8 cellular contexts compared by ENCODE assay signal in the genomic region with DNA sequence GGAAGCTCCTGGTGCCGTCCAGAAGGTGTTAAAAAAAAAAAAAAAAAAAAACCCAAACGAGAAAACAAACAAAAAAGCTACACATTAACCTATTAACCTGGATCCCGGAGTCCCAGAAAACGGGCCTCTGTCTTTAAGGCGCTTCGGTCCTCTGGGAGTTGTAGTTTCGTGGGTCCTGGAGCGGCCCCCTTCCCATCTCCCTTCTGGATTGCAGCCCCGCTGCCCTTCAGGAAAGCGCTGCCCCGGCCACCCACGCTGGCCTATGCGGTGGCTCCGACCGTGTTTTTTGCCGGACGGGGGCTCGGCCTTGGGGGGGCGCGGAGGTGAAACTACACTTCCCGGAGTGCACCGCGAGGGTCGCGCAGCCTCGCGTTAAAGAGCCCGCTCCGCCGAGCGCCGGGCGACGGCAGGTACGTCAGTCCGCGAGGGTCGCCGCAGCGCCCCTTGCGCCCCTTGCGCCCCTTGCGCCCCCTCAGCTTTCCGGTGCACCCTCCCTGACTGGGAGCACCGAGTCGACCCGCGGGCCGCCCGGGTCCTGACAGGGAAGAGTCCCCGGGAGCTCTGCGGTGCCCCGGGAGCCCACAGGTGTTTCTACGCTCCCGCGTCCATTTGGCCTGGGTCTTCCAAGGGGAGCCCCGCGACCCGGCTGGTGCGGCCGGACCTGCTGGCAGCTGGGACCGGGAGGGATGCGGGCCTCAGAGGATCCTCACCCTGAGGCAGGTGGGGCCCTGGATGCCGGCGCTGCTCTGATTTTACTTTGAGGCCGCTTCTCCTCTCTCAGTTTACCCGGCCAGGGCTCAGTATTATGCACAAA. TPM values are rescaled to one million over a fixed set of nuclear protein-coding genes. Genes with fewer than 3 reads are reported as not detected.
DNase-seq lines count a peak whose midpoint lies in the region; ATAC-seq and TF ChIP-seq lines count a peak whose summit lies in the region.

A gene (plus strand): TSS at position 375 of the 814 bp plus-strand sequence. CDS start 8,596 bp downstream, outside the sequence.

- no peak for DNase-seq in BJ (ENCODE audit: low read depth)
- peak; percentile 51 for DNase-seq in NOMO-1 treated with DMSO at 0.1 percent for 48 hours (lab: John Stamatoyannopoulos, UW; ENCODE audit: unreplicated experiment)
- DNase-seq in activated T-cell treated with anti-CD3 and anti-CD28 coated beads for 4 hours, result peak; percentile 49
- DNase-seq in stimulated activated CD8-positive, alpha-beta memory T cell treated with anti-CD3 and anti-CD28 coated beads, Interleukin-7, amount 100 ng/mL, for 24 hours (ENCODE audit: low read depth), result peak; percentile 40

- TF ChIP-seq CTCF in BJ (IDR thresholded peaks at IDR 0.05; ENCODE audit: insufficient read depth, low read depth, low read length), result no peak

- no peaks in the 10 kb centered on the region for H3K9me3 ChIP-seq in esophagus (ENCODE audit: control insufficient read depth in 2 of 2, insufficient read depth in 1 of 2, low read depth in 1 of 2, low read length in 1 of 2)
- no peaks in the 10 kb centered on the region for H3K9me3 ChIP-seq in muscle layer of colon (ENCODE audit: low read length)

- 0 to 1% methylated on average over 65 to 67 of the region's 67 CpGs for WGBS in esophagus, 2 donors

- H3K4me1 ChIP-seq in esophagus (ENCODE audit: control insufficient read depth in 2 of 2, insufficient read depth in 2 of 2, low read length in 1 of 2) (peaks cover 0 to 2% of the 10 kb centered on the region in 2 donors), muscle layer of colon (ENCODE audit: insufficient read depth, low read length) (peaks cover 4% of the 10 kb centered on the region)

- H3K27me3 ChIP-seq in BJ (ENCODE audit: control insufficient read depth, insufficient read depth, low read length) (no peaks in the 10 kb centered on the region), esophagus (ENCODE audit: control insufficient read depth in 1 of 2, insufficient read depth in 2 of 2, low read length in 2 of 2) (no peaks in the 10 kb centered on the region), muscle layer of colon (ENCODE audit: control insufficient read depth in 1 of 2, insufficient read depth in 2 of 2, low read length in 2 of 2) (no peaks in the 10 kb centered on the region)

- no peaks in the 10 kb centered on the region for H3K36me3 ChIP-seq in BJ (ENCODE audit: control insufficient read depth, insufficient read depth, low read length)
- no peaks in the 10 kb centered on the region for H3K36me3 ChIP-seq in esophagus (ENCODE audit: control insufficient read depth in 2 of 2, insufficient read depth in 2 of 2, low read length in 1 of 2)
- no peaks in the 10 kb centered on the region for H3K36me3 ChIP-seq in muscle layer of colon (ENCODE audit: insufficient read depth, low read length)

- peak within 1 kb of the TSS; percentile 89 to 96 for H3K27ac ChIP-seq in esophagus (ENCODE audit: low read depth in 2 of 2, low read length in 1 of 2)
- H3K27ac ChIP-seq in muscle layer of colon (ENCODE audit: low read depth, low read length), result peak within 1 kb of the TSS; percentile 94

- peak within 1 kb of the TSS; percentile 47 for H3K9ac ChIP-seq in muscle layer of colon (ENCODE audit: low read length)

- ATAC-seq in GM19043 (IDR thresholded peaks at IDR 0.05; ENCODE audit: low read depth, unreplicated experiment), result peak; percentile 79
- ATAC-seq in HG03342 (IDR thresholded peaks at IDR 0.05; ENCODE audit: unreplicated experiment), result peak; percentile 83

- H3K4me3 ChIP-seq in BJ (ENCODE audit: low read depth, low read length) (peak within 1 kb of the TSS; percentile 71), esophagus (ENCODE audit: low read depth in 1 of 2, low read length in 2 of 2) (peak within 1 kb of the TSS; percentile 72 to 91), muscle layer of colon (ENCODE audit: low read depth in 1 of 2, low read length in 2 of 2) (peak within 1 kb of the TSS; percentile 74 to 99)

- CTCF ChIA-PET in BJ (lab: Yijun Ruan, JAX), result interaction anchor here (0.6 to 1.5 kb wide), 6 partner anchors 9 to 129 kb away, joined by 3 to 4 read pairs (median 3); no protein-coding TSS in a partner anchor

- POLR2A ChIA-PET in BJ (lab: Charles Lee), result interaction anchor here (0.6 to 0.7 kb wide), 3 partner anchors 106 to 1208 kb away, joined by 3 to 19 read pairs (median 15); no protein-coding TSS in a partner anchor

RNA-seq across cellular contexts. Expression of the gene that starts here (rescaled TPM):
- polyA plus RNA-seq in BJ (2011; rRNA removed) (4.7 and 9.0 TPM in 2 replicates), esophagus (10 to 100 TPM in 1 of 2 donors, 1 to 10 TPM in 1; 7.6 to 11.3 TPM)
- polyA minus RNA-seq in BJ (2011; rRNA and poly(A)+ RNA removed), result 7.4 and 8.4 TPM in 2 replicates
